ENCODE assay signal across 8 cellular contexts in genomic region chr19:32580353-32580900, GRCh38. TPM values are rescaled to one million over a fixed set of nuclear protein-coding genes. Genes with fewer than 3 reads are reported as not detected.
A peak's percentile ranks its signal among the peaks of the same experiment; 100 is the strongest.
DNase-seq lines count a peak whose midpoint lies in the region; ATAC-seq and TF ChIP-seq lines count a peak whose summit lies in the region.

No MANE protein-coding gene starts in this region.

- ATAC-seq in GM18909 (IDR thresholded peaks at IDR 0.05; ENCODE audit: poor library complexity, unreplicated experiment), result peak; percentile 42
- peak; percentile 23 for ATAC-seq in HG02884 (IDR thresholded peaks at IDR 0.05; ENCODE audit: unreplicated experiment)

- H3K4me2 ChIP-seq in SK-N-SH, result peak overlapping the region; percentile 97

- H3K4me1 ChIP-seq in SK-N-SH (ENCODE audit: control insufficient read depth in 1 of 2, insufficient read depth in 2 of 2, low read depth in 1 of 2, low read length in 1 of 2) (peaks cover 5 to 6% of the 10 kb centered on the region in 2 experiments; a peak in 3 of 4 replicates), cardiac muscle cell (ENCODE audit: low read depth) (no peaks in the 10 kb centered on the region), skeletal muscle tissue (ENCODE audit: control insufficient read depth in 3 of 3, insufficient read depth in 3 of 3, low read length in 3 of 3) (peaks cover 8 to 16% (median 15%) of the 10 kb centered on the region in 3 donors)

- H3K36me3 ChIP-seq in SK-N-SH (replicated peaks in 1 of 2; ENCODE audit: control insufficient read depth in 1 of 2, insufficient read depth in 2 of 2, low read length in 1 of 2) (peaks cover 14 to 27% of the 10 kb centered on the region in 2 experiments), cardiac muscle cell (peaks cover 11% of the 10 kb centered on the region), skeletal muscle tissue (ENCODE audit: control insufficient read depth in 3 of 3, insufficient read depth in 3 of 3, low read length in 3 of 3) (peaks cover 7 to 14% (median 12%) of the 10 kb centered on the region in 3 donors)

- TF ChIP-seq RAD21 in SK-N-SH (IDR thresholded peaks at IDR 0.05; ENCODE audit: low read length), result no peak

- no peaks in the 10 kb centered on the region for H3K27me3 ChIP-seq in SK-N-SH (ENCODE audit: insufficient read depth)
- H3K27me3 ChIP-seq in cardiac muscle cell, result peaks cover 7% of the 10 kb centered on the region
- H3K27me3 ChIP-seq in skeletal muscle tissue (ENCODE audit: control insufficient read depth in 3 of 3, insufficient read depth in 3 of 3, low read length in 3 of 3), result no peaks in the 10 kb centered on the region

- POLR2A ChIA-PET in SK-N-SH (lab: Yijun Ruan, JAX), result interaction anchor here (1.3 to 1.4 kb wide), 2 partner anchors 111 to 175 kb away, joined by 4 read pairs; partner anchors contain the start of genes DPY19L3 and NUDT19

- H3K4me3 ChIP-seq in SK-N-SH (ENCODE audit: low read depth in 2 of 2, low read length in 1 of 2), result peak overlapping the region; percentile 83 to 84
- peak overlapping the region; percentile 77 for H3K4me3 ChIP-seq in cardiac muscle cell
- H3K4me3 ChIP-seq in skeletal muscle tissue (ENCODE audit: low read length in 3 of 3), result peak overlapping the region; percentile 78 to 90 (median 88)

- H2AFZ ChIP-seq in SK-N-SH (ENCODE audit: low read depth), result peak overlapping the region; percentile 97

- peak overlapping the region; percentile 19; the same call in 1 of the 2 replicates for H3K9ac ChIP-seq in SK-N-SH
- peak overlapping the region in 2 of 3 donors; percentile 80 to 92 for H3K9ac ChIP-seq in skeletal muscle tissue (ENCODE audit: low read depth in 1 of 3, low read length in 3 of 3)

- H3F3A ChIP-seq in SK-N-SH (replicated peaks; ENCODE audit: insufficient read depth), result no peaks in the 10 kb centered on the region

- no peak for TF ChIP-seq EP300 in SK-N-SH (IDR thresholded peaks at IDR 0.05; ENCODE audit: borderline replicate concordance in 1 of 2, low read depth in 1 of 2, low read length in 1 of 2)

- H4K20me1 ChIP-seq in SK-N-SH (ENCODE audit: insufficient read depth), result no peaks in the 10 kb centered on the region; the same call in 1 of the 2 replicates

- 13% methylated on average over 22 of the region's 22 CpGs for whole genome bisulfite sequencing in SK-N-SH (ENCODE audit: low lambda C conversion rate)

- TF ChIP-seq CTCF in SK-N-SH (IDR thresholded peaks at IDR 0.05) (no peak), cardiac muscle cell (IDR thresholded peaks at IDR 0.05; ENCODE audit: low read depth, low read length) (no peak)

- no peaks in the 10 kb centered on the region for H3K9me3 ChIP-seq in SK-N-SH
- H3K9me3 ChIP-seq in cardiac muscle cell (ENCODE audit: low read depth), result no peaks in the 10 kb centered on the region
- no peaks in the 10 kb centered on the region for H3K9me3 ChIP-seq in skeletal muscle tissue (ENCODE audit: control insufficient read depth in 3 of 3, low read length in 3 of 3)

- DNase-seq in SK-N-SH (peak; percentile 34), cardiac muscle cell (ENCODE audit: low read depth in 1 of 2, low spot score in 1 of 2) (no peak), foreskin melanocyte (no peak), epidermal melanocyte (ENCODE audit: insufficient read length, low spot score) (no peak)
- no peak for DNase-seq in stimulated activated CD4-positive, alpha-beta T cell treated with anti-CD3 and anti-CD28 coated beads, Interleukin-12 subunit alpha, Interleukin-12 subunit beta, amount 100 ng/mL, for 4 hours

- peaks cover 32% of the 10 kb centered on the region for H3K79me2 ChIP-seq in SK-N-SH (ENCODE audit: insufficient read depth)

- H3K27ac ChIP-seq in SK-N-SH (ENCODE audit: low read depth in 2 of 2, low read length in 1 of 2) (peak overlapping the region in 1 of 2 experiments; percentile 66; a peak in 1 of 4 replicates), cardiac muscle cell (no peak overlapping the region), skeletal muscle tissue (ENCODE audit: low read depth, low read length) (no peak overlapping the region)

- CTCF ChIA-PET in SK-N-SH (lab: Yijun Ruan, JAX), result interaction anchor here (1.1 to 2.1 kb wide), 6 partner anchors 10 to 1911 kb away, joined by 3 to 14 read pairs (median 6); no protein-coding TSS in a partner anchor

- H3K9me2 ChIP-seq in SK-N-SH, result no peaks in the 10 kb centered on the region

TF ChIP-seq in SK-N-SH, 30 proteins besides CTCF, POLR2A, EP300 and RAD21 (continues in another document):
- TF ChIP-seq TCF12 (IDR thresholded peaks at IDR 0.05) (no peak), TEAD4 (IDR thresholded peaks at IDR 0.05; ENCODE audit: borderline replicate concordance, insufficient read depth) (no peak), NFIC (IDR thresholded peaks at IDR 0.05; ENCODE audit: borderline replicate concordance) (no peak), FOSL2 (IDR thresholded peaks at IDR 0.05; ENCODE audit: borderline replicate concordance, low read depth) (no peak), SMC3 (IDR thresholded peaks at IDR 0.05; ENCODE audit: low read depth, low read length) (no peak), REST (IDR thresholded peaks at IDR 0.05; ENCODE audit: low read depth, low read length) (no peak), MXI1 (IDR thresholded peaks at IDR 0.05; ENCODE audit: low read depth, low read length) (no peak), NRF1 (IDR thresholded peaks at IDR 0.05; ENCODE audit: low read depth, low read length) (no peak), SIN3A (IDR thresholded peaks at IDR 0.05; ENCODE audit: borderline replicate concordance, low read depth, low read length) (no peak), IRF3 (IDR thresholded peaks at IDR 0.05; ENCODE audit: low read depth, low read length) (no peak), TAF1 (IDR thresholded peaks at IDR 0.05; ENCODE audit: borderline replicate concordance, low read depth, low read length) (no peak), USF2 (IDR thresholded peaks at IDR 0.05; ENCODE audit: borderline replicate concordance, low read depth, low read length) (no peak), GATA2 (CRISPR knock-in tag; IDR thresholded peaks at IDR 0.05) (no peak), JUND (IDR thresholded peaks at IDR 0.05) (no peak), FOXJ3 (CRISPR knock-in tag; IDR thresholded peaks at IDR 0.05) (no peak), FOXM1 (IDR thresholded peaks at IDR 0.05; ENCODE audit: low read depth) (no peak), USF1 (IDR thresholded peaks at IDR 0.05; ENCODE audit: borderline replicate concordance, low read depth) (no peak)

RNA-seq across cellular contexts. Expression of gene PDCD5, which starts 0.6 kb away (rescaled TPM):
- 122 and 188 TPM in 2 replicates for polyA plus RNA-seq in SK-N-SH (2012; rRNA removed)
- 183 and 234 TPM in 2 replicates for polyA plus RNA-seq in SK-N-SH (2012; cell fraction: cytosol; rRNA removed)
- 57.1 and 74.1 TPM in 2 replicates for polyA plus RNA-seq in SK-N-SH (2012; cell fraction: nucleus; rRNA removed)
- 236 and 250 TPM in 2 replicates for total RNA-seq in cardiac muscle cell
- polyA plus RNA-seq in cardiac muscle cell, result 245 and 275 TPM in 2 replicates
- total RNA-seq in skeletal muscle tissue, result 37.1 TPM
